In genomic region chr12:6963016-6963731, GRCh38 we compare ENCODE assay signal across 9 cellular contexts. TPM values are rescaled to one million over a fixed set of nuclear protein-coding genes. Genes with fewer than 3 reads are reported as not detected.
DNase-seq lines count a peak whose midpoint lies in the region; ATAC-seq and TF ChIP-seq lines count a peak whose summit lies in the region.
"Had no signal": no experiment of that assay in that cellular context is flagged by ENCODE, and none has a peak within 500 bp of the region (broad histone marks: within the 10 kb centered on the region; RNA-seq: fewer than 3 reads in every experiment).

No MANE protein-coding gene starts in this region.

- H3K27me3 ChIP-seq in neuronal stem cell (ENCODE audit: control insufficient read depth in 3 of 3, insufficient read depth in 3 of 3, low read depth in 1 of 3, low read length in 3 of 3) = no peaks in the 10 kb centered on the region

- H2AFZ ChIP-seq in neuronal stem cell (ENCODE audit: low read length) = peak overlapping the region; percentile 86

- H3K27ac ChIP-seq in neuronal stem cell (replicated peaks; ENCODE audit: low read length) = no peak overlapping the region
- H3K27ac ChIP-seq: thoracic aorta had no signal

- no peak overlapping the region for H3K4me2 ChIP-seq in neuronal stem cell (ENCODE audit: insufficient read depth, low read length, poor library complexity, severe bottlenecking)

- no peak for TF ChIP-seq POLR2A in GM18505 (IDR thresholded peaks at IDR 0.05; ENCODE audit: borderline replicate concordance, extremely low read depth, insufficient read depth, insufficient read length)

- H3K9ac ChIP-seq in neuronal stem cell (ENCODE audit: low read depth, low read length, poor library complexity) = peak overlapping the region; percentile 31

- H3K36me3 Mint-ChIP-seq in dendritic cell treated with granulocyte-macrophage colony-stimulating factor and Interleukin-4, amounts not matched to agents 40 ng/mL and 50 ng/mL, for 4 days (ENCODE audit: low read depth) = peaks cover 74% of the 10 kb centered on the region

- no peak overlapping the region for H3K4me3 Mint-ChIP-seq in dendritic cell treated with granulocyte-macrophage colony-stimulating factor and Interleukin-4, amounts not matched to agents 40 ng/mL and 50 ng/mL, for 4 days

- no peaks in the 10 kb centered on the region for H3K9me3 ChIP-seq in neuronal stem cell (replicated peaks in 1 of 2; ENCODE audit: control insufficient read depth in 2 of 2, insufficient read depth in 1 of 2, low read depth in 1 of 2, low read length in 2 of 2)
- H3K9me3 ChIP-seq: thoracic aorta had no signal

- H3K4me3 ChIP-seq in neuronal stem cell (ENCODE audit: low read length in 2 of 2) = no peak overlapping the region
- H3K4me3 ChIP-seq: thoracic aorta had no signal

- H3K27me3 Mint-ChIP-seq in dendritic cell treated with granulocyte-macrophage colony-stimulating factor and Interleukin-4, amounts not matched to agents 40 ng/mL and 50 ng/mL, for 4 days = no peaks in the 10 kb centered on the region

- DNase-seq in DMS53 (lab: John Stamatoyannopoulos, UW) (peak; percentile 100), NCI-H1930 (lab: John Stamatoyannopoulos, UW) (peak; percentile 16 to 20), neuronal stem cell (ENCODE audit: low spot score) (no peak)

- H3K4ac ChIP-seq in neuronal stem cell (ENCODE audit: low read length) = peak overlapping the region; percentile 77

- peaks cover 15 to 23% of the 10 kb centered on the region in 2 donors for H3K4me1 ChIP-seq in neuronal stem cell (ENCODE audit: control insufficient read depth in 2 of 2, insufficient read depth in 1 of 2, low read depth in 1 of 2, low read length in 2 of 2)

- H2BK5ac ChIP-seq in neuronal stem cell (ENCODE audit: low read length) = peak overlapping the region; percentile 67

- H3K36me3 ChIP-seq in neuronal stem cell (replicated peaks in 1 of 2; ENCODE audit: control insufficient read depth in 2 of 2, insufficient read depth in 2 of 2, low read length in 2 of 2) = peaks cover 22 to 41% of the 10 kb centered on the region in 2 donors

- H3K14ac ChIP-seq in neuronal stem cell (ENCODE audit: low read length) = peak overlapping the region; percentile 60

- peak overlapping the region; percentile 99 for H3K18ac ChIP-seq in neuronal stem cell (ENCODE audit: low read length)

- peak overlapping the region; percentile 98 for H2BK15ac ChIP-seq in neuronal stem cell (ENCODE audit: low read length)

- peak overlapping the region; percentile 79 for H4K91ac ChIP-seq in neuronal stem cell (ENCODE audit: low read depth, low read length, poor library complexity)

- peak overlapping the region; percentile 93 for H3K27ac Mint-ChIP-seq in dendritic cell treated with granulocyte-macrophage colony-stimulating factor and Interleukin-4, amounts not matched to agents 40 ng/mL and 50 ng/mL, for 4 days

- H2AK5ac ChIP-seq in neuronal stem cell (ENCODE audit: low read depth, low read length) = peak overlapping the region; percentile 98

- H3K9me3 Mint-ChIP-seq in dendritic cell treated with granulocyte-macrophage colony-stimulating factor and Interleukin-4, amounts not matched to agents 40 ng/mL and 50 ng/mL, for 4 days = no peaks in the 10 kb centered on the region

- ATAC-seq in GM18505 (IDR thresholded peaks at IDR 0.05; ENCODE audit: unreplicated experiment) (no peak), GM19023 (IDR thresholded peaks at IDR 0.05; ENCODE audit: unreplicated experiment) (no peak), GM21367 (IDR thresholded peaks at IDR 0.05; ENCODE audit: unreplicated experiment) (no peak), HG03521 (IDR thresholded peaks at IDR 0.05; ENCODE audit: unreplicated experiment) (no peak)

- peak overlapping the region; percentile 83 for H2BK120ac ChIP-seq in neuronal stem cell (ENCODE audit: low read depth, low read length)

- H4K8ac ChIP-seq in neuronal stem cell (ENCODE audit: low read depth, low read length) = no peak overlapping the region

- H3K23ac ChIP-seq in neuronal stem cell (ENCODE audit: low read depth, low read length, poor library complexity) = peak overlapping the region; percentile 70

- no CpG with 5 or more reads among the region's 32 CpGs for WGBS in neuronal stem cell (ENCODE audit: extremely low coverage in 2 of 2, insufficient read length in 2 of 2, insufficient replicate concordance in 1 of 2), 2 donors

- peak overlapping the region; percentile 90 for H2BK12ac ChIP-seq in neuronal stem cell (ENCODE audit: low read length)

- no peaks in the 10 kb centered on the region for H3K79me1 ChIP-seq in neuronal stem cell (ENCODE audit: low read depth, low read length)

- intact Hi-C loops in dendritic cell treated with granulocyte-macrophage colony-stimulating factor and Interleukin-4, amounts not matched to agents 40 ng/mL and 50 ng/mL, for 4 days (cut with micrococcal nuclease) = no loop called here

- peaks cover 81% of the 10 kb centered on the region for H3K4me1 Mint-ChIP-seq in dendritic cell treated with granulocyte-macrophage colony-stimulating factor and Interleukin-4, amounts not matched to agents 40 ng/mL and 50 ng/mL, for 4 days (ENCODE audit: low read depth)

RNA-seq across cellular contexts. Expression of gene PHB2, which starts 7.3 kb away (rescaled TPM):
- 315 TPM for polyA plus RNA-seq in neuronal stem cell (2013, experiment 1 of 2)
- polyA plus RNA-seq in neuronal stem cell (2013, experiment 2 of 2) = 311 TPM

RNA-seq across cellular contexts. Expression of gene EMG1, which starts 7.5 kb away (rescaled TPM):
- polyA plus RNA-seq in neuronal stem cell (2013, experiment 1 of 2) = 24.4 TPM
- polyA plus RNA-seq in neuronal stem cell (2013, experiment 2 of 2) = 24.2 TPM

RNA-seq across cellular contexts. Expression of gene PTPN6, which starts 12.0 kb away (rescaled TPM):
- polyA plus RNA-seq in neuronal stem cell (2013, experiment 1 of 2) = 3.2 TPM
- 2.7 TPM for polyA plus RNA-seq in neuronal stem cell (2013, experiment 2 of 2)

RNA-seq across cellular contexts. Expression of gene C12orf57, which starts 19.4 kb away (rescaled TPM):
- 511 TPM for polyA plus RNA-seq in neuronal stem cell (2013, experiment 1 of 2)
- 489 TPM for polyA plus RNA-seq in neuronal stem cell (2013, experiment 2 of 2)

RNA-seq across cellular contexts. Expression of gene RNU7-1, which starts 19.6 kb away (rescaled TPM):
- polyA plus RNA-seq in neuronal stem cell (2013, experiment 1 of 2) = not detected
- not detected for polyA plus RNA-seq in neuronal stem cell (2013, experiment 2 of 2)
